Comparison of ENCODE assay signal across 32 cellular contexts in the genomic region with DNA sequence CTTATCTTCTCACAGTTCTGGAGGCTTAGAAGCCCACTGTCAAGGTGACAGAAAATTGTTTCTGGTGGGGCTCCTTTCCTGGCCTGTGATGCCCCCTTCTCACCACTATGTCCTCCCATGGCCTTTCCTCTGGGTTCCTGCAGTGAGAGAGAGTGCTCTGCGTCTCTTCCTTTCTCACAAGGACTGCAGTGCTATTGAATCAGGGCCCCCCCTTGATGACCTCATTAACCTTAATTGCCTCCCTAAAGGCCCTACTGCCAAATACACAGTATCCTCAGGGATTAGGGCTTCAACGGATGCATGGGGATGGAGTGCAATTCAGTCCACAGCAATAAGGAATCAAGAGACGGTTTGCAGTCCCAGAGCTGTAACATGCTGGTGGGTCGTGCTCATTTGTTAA.
"Had no signal": no experiment of that assay in that cellular context is flagged by ENCODE, and none has a peak within 500 bp of the region (broad histone marks: within the 10 kb centered on the region; RNA-seq: fewer than 3 reads in every experiment).

No MANE protein-coding gene starts in this region.

- H3K27ac ChIP-seq: adrenal gland, breast epithelium, Peyer's patch, SJSA1 had no signal

- H3K4me2 ChIP-seq: SK-N-SH had no signal

- H3K4me1 ChIP-seq: adrenal gland, breast epithelium, Peyer's patch had no signal

- H3K27me3 ChIP-seq: adrenal gland, body of pancreas, breast epithelium, Peyer's patch, SJSA1 had no signal

- H3K9ac ChIP-seq: SK-N-SH had no signal

- H3K4me3 ChIP-seq: adrenal gland, body of pancreas, breast epithelium, Peyer's patch, SJSA1 had no signal

- H3K27me3 Mint-ChIP-seq: activated CD4-positive, alpha-beta T cell treated with anti-CD3 and anti-CD28 coated beads, Interleukin-2, amount 10 ng/mL, durations not matched to agents 7 days and 5 days had no signal

- DNase-seq: activated CD4-positive, alpha-beta T cell treated with anti-CD3 and anti-CD28 coated beads for 36 hours; activated CD4-positive, alpha-beta T cell treated with anti-CD3 and anti-CD28 coated beads, Interleukin-2, amount 10 ng/mL, durations not matched to agents 7 days and 5 days; activated CD4-positive, alpha-beta T cell treated with anti-CD3 and anti-CD28 coated beads, Interleukin-2, amount 50 U/mL, for 48 hours; activated gamma-delta T cell treated with Interleukin-2 at 50 U/mL for 16 hours; activated naive CD4-positive, alpha-beta T cell treated with anti-CD3 and anti-CD28 coated beads for 36 hours; activated T-cell treated with anti-CD3 and anti-CD28 coated beads for 4 hours; activated T-cell treated with anti-CD3 and anti-CD28 coated beads, Interleukin-2, amount 50 U/mL, for 4 hours; adrenal gland; Karpas-422; KBM-7; NCI-H1105; NCI-H1417 treated with DMSO at 0.1 percent for 48 hours; NCI-H1694; NCI-H1930; NCI-H2081 treated with DMSO at 0.1 percent for 48 hours; NCI-H226; NCI-H524 treated with DMSO at 0.1 percent for 48 hours; NCI-H748 treated with DMSO at 0.1 percent for 48 hours; NK-92 treated with Interleukin-12 subunit alpha and Interleukin-12 subunit beta, amount 100 ng/mL, for 24 hours; PC-3; Peyer's patch; RPMI8226; SHP77 treated with DMSO at 0.1 percent for 48 hours; SK-N-SH had no signal

- H3K27ac Mint-ChIP-seq: activated CD4-positive, alpha-beta T cell treated with anti-CD3 and anti-CD28 coated beads for 36 hours; activated CD4-positive, alpha-beta T cell treated with anti-CD3 and anti-CD28 coated beads, Interleukin-2, amount 10 ng/mL, durations not matched to agents 7 days and 5 days; activated naive CD4-positive, alpha-beta T cell treated with anti-CD3 and anti-CD28 coated beads for 36 hours; activated naive CD4-positive, alpha-beta T cell treated with anti-CD3 and anti-CD28 coated beads, Interleukin-2, amount 50 U/mL, for 72 hours; activated T-helper 1 cell treated with anti-CD3 and anti-CD28 coated beads, Interleukin-12 subunit alpha, Interleukin-12 subunit beta, Interleukin-2, Interleukin-4 antibody, amounts not matched to agents 30 ng/mL and 10 ng/mL and 1 ng/mL, durations not matched to agents 14 hours and 24 hours and 36 hours; T-helper 1 cell treated with Interleukin-12 subunit alpha and Interleukin-12 subunit beta and Interleukin-4 antibody, amounts not matched to agents 30 μg/mL and 1 μg/mL, for 36 hours; T-helper 2 cell treated with Interferon-gamma antibody and Interleukin-4, amounts not matched to agents 5 μg/mL and 100 μg/mL, for 36 hours had no signal

- H3K9me3 ChIP-seq: adrenal gland, body of pancreas, breast epithelium, Peyer's patch, SJSA1, SK-N-SH had no signal

- H3K4me3 Mint-ChIP-seq: activated CD4-positive, alpha-beta T cell treated with anti-CD3 and anti-CD28 coated beads for 36 hours; activated CD4-positive, alpha-beta T cell treated with anti-CD3 and anti-CD28 coated beads, Interleukin-2, amount 10 ng/mL, durations not matched to agents 7 days and 5 days; activated naive CD4-positive, alpha-beta T cell treated with anti-CD3 and anti-CD28 coated beads for 36 hours; activated T-cell treated with anti-CD3 and anti-CD28 coated beads, Interleukin-2, amount 50 U/mL, for 4 hours; activated T-helper 1 cell treated with anti-CD3 and anti-CD28 coated beads, Interleukin-12 subunit alpha, Interleukin-12 subunit beta, Interleukin-2, Interleukin-4 antibody, amounts not matched to agents 30 ng/mL and 10 ng/mL and 1 ng/mL, durations not matched to agents 14 hours and 24 hours and 36 hours; T-helper 1 cell treated with Interleukin-12 subunit alpha and Interleukin-12 subunit beta and Interleukin-4 antibody, amounts not matched to agents 30 μg/mL and 1 μg/mL, for 36 hours; T-helper 2 cell treated with Interferon-gamma antibody and Interleukin-4, amounts not matched to agents 5 μg/mL and 100 μg/mL, for 36 hours had no signal

- H3K36me3 Mint-ChIP-seq: activated naive CD4-positive, alpha-beta T cell treated with anti-CD3 and anti-CD28 coated beads, Interleukin-2, amount 50 U/mL, for 72 hours had no signal

- H3K4me1 Mint-ChIP-seq: activated CD4-positive, alpha-beta T cell treated with anti-CD3 and anti-CD28 coated beads for 36 hours had no signal

- ATAC-seq: activated CD4-positive, alpha-beta T cell treated with anti-CD3 and anti-CD28 coated beads for 36 hours; activated CD4-positive, CD25-positive, alpha-beta regulatory T cell treated with anti-CD3 and anti-CD28 coated beads, Interleukin-2, amount 50 U/mL, for 24 hours; activated naive CD4-positive, alpha-beta T cell treated with anti-CD3 and anti-CD28 coated beads, Interleukin-2, amount 50 U/mL, for 72 hours; activated T-cell treated with anti-CD3 and anti-CD28 coated beads, Interleukin-2, amount 50 U/mL, for 4 hours; PC-3 had no signal

- H3K36me3 ChIP-seq: adrenal gland, breast epithelium, Peyer's patch, SJSA1 had no signal

- H3K9me3 Mint-ChIP-seq: activated CD4-positive, alpha-beta T cell treated with anti-CD3 and anti-CD28 coated beads, Interleukin-2, amount 10 ng/mL, durations not matched to agents 7 days and 5 days; activated naive CD4-positive, alpha-beta T cell treated with anti-CD3 and anti-CD28 coated beads for 36 hours; activated naive CD4-positive, alpha-beta T cell treated with anti-CD3 and anti-CD28 coated beads, Interleukin-2, amount 50 U/mL, for 72 hours; activated T-cell treated with anti-CD3 and anti-CD28 coated beads, Interleukin-2, amount 50 U/mL, for 4 hours; activated T-helper 1 cell treated with anti-CD3 and anti-CD28 coated beads, Interleukin-12 subunit alpha, Interleukin-12 subunit beta, Interleukin-2, Interleukin-4 antibody, amounts not matched to agents 30 ng/mL and 10 ng/mL and 1 ng/mL, durations not matched to agents 14 hours and 24 hours and 36 hours; T-helper 1 cell treated with Interleukin-12 subunit alpha and Interleukin-12 subunit beta and Interleukin-4 antibody, amounts not matched to agents 30 μg/mL and 1 μg/mL, for 36 hours; T-helper 2 cell treated with Interferon-gamma antibody and Interleukin-4, amounts not matched to agents 5 μg/mL and 100 μg/mL, for 36 hours had no signal
